In genomic region chr1:174409801-174410200, GRCh38 we compare ENCODE assay signal across 4 cellular contexts. TPM values are rescaled to one million over a fixed set of nuclear protein-coding genes. Genes with fewer than 3 reads are reported as not detected.
"Had no signal": no experiment of that assay in that cellular context is flagged by ENCODE, and none has a peak within 500 bp of the region (broad histone marks: within the 10 kb centered on the region; RNA-seq: fewer than 3 reads in every experiment).

No MANE protein-coding gene starts in this region.

RNA-seq across cellular contexts. Expression of gene GPR52, which starts 38.0 kb away (rescaled TPM):
- total RNA-seq: GM23248, H4, H7, HFFc6 had no signal
- polyA plus RNA-seq: GM23248 had no signal
